ENCODE assay signal across 1 cellular context in genomic region chr17:50710025-50710424, GRCh38.
A peak's percentile ranks its signal among the peaks of the same experiment; 100 is the strongest.
TF ChIP-seq lines count a peak whose summit lies in the region.

No MANE protein-coding gene starts in this region.

TF ChIP-seq in K562, 482 proteins besides CTCF, POLR2A, EP300 and RAD21:
- TF ChIP-seq RBM25 (IDR thresholded peaks at IDR 0.05; ENCODE audit: low read depth, low read length, severe bottlenecking) (peak; percentile 66), CCAR2 (IDR thresholded peaks at IDR 0.05; ENCODE audit: low read depth, low read length) (no peak)
